In the genomic region with DNA sequence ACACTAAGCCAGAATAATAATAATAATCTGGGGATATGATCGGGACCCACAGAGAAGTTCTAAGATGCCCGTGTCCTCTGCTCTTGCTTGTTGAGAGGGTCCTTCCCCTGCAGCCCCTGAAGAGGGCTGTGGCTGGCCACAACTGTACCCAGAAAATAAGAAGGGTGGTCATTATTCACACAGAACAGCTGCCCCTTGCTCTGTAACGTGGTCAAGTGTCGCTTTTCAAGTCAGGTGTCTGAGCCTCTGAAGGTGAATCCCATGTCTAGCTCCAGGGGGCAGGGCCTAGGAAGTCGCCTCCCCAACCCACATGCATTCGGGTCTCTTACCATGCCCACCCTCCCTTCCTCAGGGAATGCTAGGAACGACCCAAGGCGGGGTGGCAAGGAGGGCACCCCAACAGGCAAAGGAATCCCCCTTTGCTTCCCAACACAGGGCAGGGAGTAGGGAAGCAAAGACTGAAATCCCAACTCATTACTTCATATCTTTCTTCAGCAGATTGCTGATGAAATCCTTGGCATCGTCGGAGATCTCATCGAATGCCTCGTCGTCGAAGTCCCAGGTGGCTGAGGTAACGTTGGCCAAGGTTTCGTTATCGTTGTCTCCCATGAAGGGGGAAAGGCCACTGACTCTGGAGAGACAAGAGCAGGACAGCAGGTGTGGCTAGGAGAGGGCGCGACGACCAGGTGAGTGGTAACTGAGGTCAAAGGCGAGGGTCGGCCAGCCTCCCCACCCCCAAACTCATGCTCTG, we compare ENCODE assay signal across 17 cellular contexts.
"Had no signal": no experiment of that assay in that cellular context is flagged by ENCODE, and none has a peak within 500 bp of the region (broad histone marks: within the 10 kb centered on the region; RNA-seq: fewer than 3 reads in every experiment).

No MANE protein-coding gene starts in this region.

- H3K27ac ChIP-seq: colonic mucosa, dorsolateral prefrontal cortex, psoas muscle, right atrium auricular region had no signal

- H3K27me3 ChIP-seq: breast epithelium, colonic mucosa, dorsolateral prefrontal cortex, right atrium auricular region had no signal

- H3K4me3 ChIP-seq: breast epithelium, colonic mucosa, dorsolateral prefrontal cortex, mucosa of descending colon, psoas muscle, right atrium auricular region had no signal

- H3K9me3 ChIP-seq: breast epithelium, colonic mucosa, mucosa of descending colon, psoas muscle, right atrium auricular region had no signal

- DNase-seq: caudate nucleus; colonic mucosa; dorsolateral prefrontal cortex; effector CD8-positive, alpha-beta T cell; foreskin fibroblast; hippocampal formation; mesendoderm; psoas muscle; small intestine; stimulated activated CD4-positive, alpha-beta T cell treated with anti-CD3 and anti-CD28 coated beads, Interleukin-12 subunit alpha, Interleukin-12 subunit beta, amount 100 ng/mL, for 4 hours; stimulated activated CD4-positive, alpha-beta T cell treated with anti-CD3 and anti-CD28 coated beads, Interleukin-2, amount 100 ng/mL, for 48 hours; stimulated activated CD8-positive, alpha-beta memory T cell treated with anti-CD3 and anti-CD28 coated beads, Interleukin-4, amount 100 ng/mL, for 48 hours; stimulated activated naive CD8-positive, alpha-beta T cell treated with anti-CD3 and anti-CD28 coated beads, Interleukin-15, Interleukin-2, amounts not matched to agents 100 U/mL and 50 U/mL, for 24 hours; trophoblast cell had no signal

- H3K4me1 ChIP-seq: breast epithelium, colonic mucosa, psoas muscle had no signal

- ATAC-seq: psoas muscle; stimulated activated naive CD8-positive, alpha-beta T cell treated with anti-CD3 and anti-CD28 coated beads, Interleukin-15, Interleukin-2, amounts not matched to agents 100 U/mL and 50 U/mL, for 24 hours had no signal

- H3K36me3 ChIP-seq: breast epithelium, colonic mucosa, right atrium auricular region had no signal
